8 cellular contexts compared by ENCODE assay signal in the genomic region with DNA sequence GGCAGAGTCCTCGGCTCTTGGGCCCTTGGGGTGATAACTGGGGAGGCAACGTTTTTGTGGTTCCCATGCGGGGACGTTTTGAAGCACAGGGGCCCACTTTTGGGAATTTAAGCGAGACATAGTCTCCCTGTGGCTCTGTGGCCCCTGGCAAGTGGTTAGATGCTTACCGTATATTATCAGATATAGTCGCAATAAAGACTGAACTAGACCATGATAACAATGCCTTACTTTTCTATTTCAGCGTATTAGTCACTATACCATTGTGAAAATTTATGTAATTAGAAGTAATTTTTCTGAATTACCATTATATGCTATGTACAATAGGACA. TPM values are rescaled to one million over a fixed set of nuclear protein-coding genes. Genes with fewer than 3 reads are reported as not detected.
DNase-seq lines count a peak whose midpoint lies in the region; ATAC-seq and TF ChIP-seq lines count a peak whose summit lies in the region.

No MANE protein-coding gene starts in this region.

- H3K9me3 Mint-ChIP-seq in activated naive CD8-positive, alpha-beta T cell (ENCODE audit: low read depth), result no peaks in the 10 kb centered on the region

- H3K27me3 Mint-ChIP-seq in activated naive CD8-positive, alpha-beta T cell, result no peaks in the 10 kb centered on the region

- TF ChIP-seq RAD21 in liver (IDR thresholded peaks at IDR 0.05), result no peak

- H3K27ac ChIP-seq in left ventricle myocardium inferior (replicated peaks) (peak overlapping the region; percentile 91), liver (ENCODE audit: low read depth in 1 of 2, low read length in 2 of 2) (peak overlapping the region; percentile 61 to 63), uterus (peak overlapping the region; percentile 77 to 87)

- intact Hi-C loops in left ventricle myocardium inferior (cut with micrococcal nuclease) (no loop called here), Right ventricle myocardium inferior (cut with DNase I) (loop anchor here (10.0 kb wide), 1 partner anchor 701 kb away; a partner anchor contains a TSS), uterus (cut with DNase I; ENCODE audit: low total_unique reads) (no loop called here)

- H3K4me3 ChIP-seq in left ventricle myocardium inferior, result peak overlapping the region; percentile 87
- H3K4me3 ChIP-seq in liver (ENCODE audit: low read depth in 1 of 3, low read length in 3 of 3), result peak overlapping the region; percentile 12 to 97 (median 66)
- H3K4me3 ChIP-seq in uterus, result peak overlapping the region; percentile 41 to 75

- peaks cover 30% of the 10 kb centered on the region for H3K4me1 Mint-ChIP-seq in activated naive CD8-positive, alpha-beta T cell (ENCODE audit: low read depth)

- H3K27ac Mint-ChIP-seq in activated naive CD8-positive, alpha-beta T cell, result peak overlapping the region; percentile 66

- H3K4me1 ChIP-seq in left ventricle myocardium inferior (peaks cover 65% of the 10 kb centered on the region), liver (ENCODE audit: control insufficient read depth in 4 of 4, insufficient read depth in 4 of 4, low read length in 3 of 4) (peaks cover 0 to 15% (median 13%) of the 10 kb centered on the region in 4 donors), uterus (no peaks in the 10 kb centered on the region)

- no peak for TF ChIP-seq POLR2A in uterus (IDR thresholded peaks at IDR 0.05)

- ATAC-seq in Right ventricle myocardium inferior, result no peak
- no peak for ATAC-seq in HG03095 (IDR thresholded peaks at IDR 0.05; ENCODE audit: unreplicated experiment)

- DNase-seq in left ventricle myocardium inferior (no peak), Right ventricle myocardium inferior (ENCODE audit: missing footprints) (no peak), uterus (no peak), iPS-NIHi11 (ENCODE audit: low spot score) (no peak), DMS153 (lab: John Stamatoyannopoulos, UW) (no peak)

- H3K27me3 ChIP-seq in left ventricle myocardium inferior (ENCODE audit: low read depth) (no peaks in the 10 kb centered on the region), liver (ENCODE audit: control insufficient read depth in 4 of 4, insufficient read depth in 4 of 4, low read length in 3 of 4) (no peaks in the 10 kb centered on the region), uterus (no peaks in the 10 kb centered on the region)

- peak overlapping the region; percentile 66 to 76 for H3K9ac ChIP-seq in liver (ENCODE audit: low read depth in 1 of 2, low read length in 2 of 2)

- H3K36me3 Mint-ChIP-seq in activated naive CD8-positive, alpha-beta T cell, result no peaks in the 10 kb centered on the region

- no peaks in the 10 kb centered on the region for H3K36me3 ChIP-seq in left ventricle myocardium inferior
- H3K36me3 ChIP-seq in liver (ENCODE audit: control insufficient read depth in 4 of 4, insufficient read depth in 3 of 4, low read depth in 1 of 4, low read length in 3 of 4), result no peaks in the 10 kb centered on the region
- H3K36me3 ChIP-seq in uterus, result no peaks in the 10 kb centered on the region

- H3K9me3 ChIP-seq in left ventricle myocardium inferior (replicated peaks) (no peaks in the 10 kb centered on the region), liver (ENCODE audit: control insufficient read depth in 4 of 4, low read length in 3 of 4) (no peaks in the 10 kb centered on the region), uterus (no peaks in the 10 kb centered on the region)

- H3K4me3 Mint-ChIP-seq in activated naive CD8-positive, alpha-beta T cell, result peak overlapping the region; percentile 87

- WGBS in liver, result 5% methylated on average over 8 of the region's 8 CpGs

- no peak for TF ChIP-seq CTCF in left ventricle myocardium inferior (IDR thresholded peaks at IDR 0.05; ENCODE audit: borderline replicate concordance)
- TF ChIP-seq CTCF in liver (IDR thresholded peaks at IDR 0.05; ENCODE audit: low read depth, low read length, missing input control), result no peak
- TF ChIP-seq CTCF in uterus (IDR thresholded peaks at IDR 0.05), result no peak

TF ChIP-seq in liver, 16 proteins besides CTCF, POLR2A, EP300 and RAD21:
- no peak for TF ChIP-seq SP1 (IDR thresholded peaks at IDR 0.05)
- TF ChIP-seq RXRA (IDR thresholded peaks at IDR 0.05), result no peak
- TF ChIP-seq, protein P1, sequence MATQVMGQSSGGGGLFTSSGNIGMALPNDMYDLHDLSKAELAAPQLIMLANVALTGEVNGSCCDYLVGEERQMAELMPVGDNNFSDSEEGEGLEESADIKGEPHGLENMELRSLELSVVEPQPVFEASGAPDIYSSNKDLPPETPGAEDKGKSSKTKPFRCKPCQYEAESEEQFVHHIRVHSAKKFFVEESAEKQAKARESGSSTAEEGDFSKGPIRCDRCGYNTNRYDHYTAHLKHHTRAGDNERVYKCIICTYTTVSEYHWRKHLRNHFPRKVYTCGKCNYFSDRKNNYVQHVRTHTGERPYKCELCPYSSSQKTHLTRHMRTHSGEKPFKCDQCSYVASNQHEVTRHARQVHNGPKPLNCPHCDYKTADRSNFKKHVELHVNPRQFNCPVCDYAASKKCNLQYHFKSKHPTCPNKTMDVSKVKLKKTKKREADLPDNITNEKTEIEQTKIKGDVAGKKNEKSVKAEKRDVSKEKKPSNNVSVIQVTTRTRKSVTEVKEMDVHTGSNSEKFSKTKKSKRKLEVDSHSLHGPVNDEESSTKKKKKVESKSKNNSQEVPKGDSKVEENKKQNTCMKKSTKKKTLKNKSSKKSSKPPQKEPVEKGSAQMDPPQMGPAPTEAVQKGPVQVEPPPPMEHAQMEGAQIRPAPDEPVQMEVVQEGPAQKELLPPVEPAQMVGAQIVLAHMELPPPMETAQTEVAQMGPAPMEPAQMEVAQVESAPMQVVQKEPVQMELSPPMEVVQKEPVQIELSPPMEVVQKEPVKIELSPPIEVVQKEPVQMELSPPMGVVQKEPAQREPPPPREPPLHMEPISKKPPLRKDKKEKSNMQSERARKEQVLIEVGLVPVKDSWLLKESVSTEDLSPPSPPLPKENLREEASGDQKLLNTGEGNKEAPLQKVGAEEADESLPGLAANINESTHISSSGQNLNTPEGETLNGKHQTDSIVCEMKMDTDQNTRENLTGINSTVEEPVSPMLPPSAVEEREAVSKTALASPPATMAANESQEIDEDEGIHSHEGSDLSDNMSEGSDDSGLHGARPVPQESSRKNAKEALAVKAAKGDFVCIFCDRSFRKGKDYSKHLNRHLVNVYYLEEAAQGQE (IDR thresholded peaks at IDR 0.05), result no peak
- no peak for TF ChIP-seq JUND (IDR thresholded peaks at IDR 0.05)
- TF ChIP-seq FOXA2 (IDR thresholded peaks at IDR 0.05), result no peak
- TF ChIP-seq NR2F2 (IDR thresholded peaks at IDR 0.05), result no peak
- no peak for TF ChIP-seq FOXA1 (IDR thresholded peaks at IDR 0.05)
- peak; percentile 26 for TF ChIP-seq TAF1 (conservative IDR thresholded peaks at IDR 0.05)
- TF ChIP-seq, protein P2, sequence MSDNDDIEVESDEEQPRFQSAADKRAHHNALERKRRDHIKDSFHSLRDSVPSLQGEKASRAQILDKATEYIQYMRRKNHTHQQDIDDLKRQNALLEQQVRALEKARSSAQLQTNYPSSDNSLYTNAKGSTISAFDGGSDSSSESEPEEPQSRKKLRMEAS (IDR thresholded peaks at IDR 0.05), result no peak
- no peak for TF ChIP-seq HNF4G (IDR thresholded peaks at IDR 0.05)
- TF ChIP-seq HNF4A (conservative IDR thresholded peaks at IDR 0.05), result peak in 1 of 2 donors; percentile 1
- no peak for TF ChIP-seq EGR1 (IDR thresholded peaks at IDR 0.05; ENCODE audit: low read depth in 2 of 2)
- peak; percentile 82 for TF ChIP-seq YY1 (IDR thresholded peaks at IDR 0.05)
- TF ChIP-seq, protein P3, sequence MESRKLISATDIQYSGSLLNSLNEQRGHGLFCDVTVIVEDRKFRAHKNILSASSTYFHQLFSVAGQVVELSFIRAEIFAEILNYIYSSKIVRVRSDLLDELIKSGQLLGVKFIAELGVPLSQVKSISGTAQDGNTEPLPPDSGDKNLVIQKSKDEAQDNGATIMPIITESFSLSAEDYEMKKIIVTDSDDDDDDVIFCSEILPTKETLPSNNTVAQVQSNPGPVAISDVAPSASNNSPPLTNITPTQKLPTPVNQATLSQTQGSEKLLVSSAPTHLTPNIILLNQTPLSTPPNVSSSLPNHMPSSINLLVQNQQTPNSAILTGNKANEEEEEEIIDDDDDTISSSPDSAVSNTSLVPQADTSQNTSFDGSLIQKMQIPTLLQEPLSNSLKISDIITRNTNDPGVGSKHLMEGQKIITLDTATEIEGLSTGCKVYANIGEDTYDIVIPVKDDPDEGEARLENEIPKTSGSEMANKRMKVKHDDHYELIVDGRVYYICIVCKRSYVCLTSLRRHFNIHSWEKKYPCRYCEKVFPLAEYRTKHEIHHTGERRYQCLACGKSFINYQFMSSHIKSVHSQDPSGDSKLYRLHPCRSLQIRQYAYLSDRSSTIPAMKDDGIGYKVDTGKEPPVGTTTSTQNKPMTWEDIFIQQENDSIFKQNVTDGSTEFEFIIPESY (IDR thresholded peaks at IDR 0.05), result peak; percentile 8
- TF ChIP-seq, protein P4, sequence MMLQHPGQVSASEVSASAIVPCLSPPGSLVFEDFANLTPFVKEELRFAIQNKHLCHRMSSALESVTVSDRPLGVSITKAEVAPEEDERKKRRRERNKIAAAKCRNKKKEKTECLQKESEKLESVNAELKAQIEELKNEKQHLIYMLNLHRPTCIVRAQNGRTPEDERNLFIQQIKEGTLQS (IDR thresholded peaks at IDR 0.05), result no peak
- no peak for TF ChIP-seq GABPA (IDR thresholded peaks at IDR 0.05 in 1 of 2, conservative IDR thresholded peaks at IDR 0.05 in 1 of 2)
TF ChIP-seq in liver: peak in this region for 4.

RNA-seq across cellular contexts. Expression of a gene that starts 0.5 kb away (rescaled TPM):
- total RNA-seq in left ventricle myocardium inferior (75.3 TPM), Right ventricle myocardium inferior (36.5 TPM), liver (10 to 100 TPM; 26.7 to 67.9 TPM), uterus (10 to 100 TPM; 12.4 to 22.5 (median 16.5) TPM)
- 10 to 100 TPM; 45.9 to 47.5 TPM for polyA plus RNA-seq in liver

RNA-seq across cellular contexts. Expression of a gene that starts 53.3 kb away (rescaled TPM):
- 11.2 TPM for total RNA-seq in left ventricle myocardium inferior
- total RNA-seq in Right ventricle myocardium inferior, result 6.8 TPM
- total RNA-seq in liver, result under 1 TPM; 0.05 to 0.59 TPM
- polyA plus RNA-seq in liver, result under 1 TPM; 0.08 to 0.37 TPM
- total RNA-seq in uterus, result under 1 TPM; under 0.01 to 0.69 (median 0.38) TPM
